In genomic region chr19:5093297-5093858, GRCh38 we compare ENCODE assay signal across 16 cellular contexts.
DNase-seq lines count a peak whose midpoint lies in the region; ATAC-seq and TF ChIP-seq lines count a peak whose summit lies in the region.
"Had no signal": no experiment of that assay in that cellular context is flagged by ENCODE, and none has a peak within 500 bp of the region (broad histone marks: within the 10 kb centered on the region; RNA-seq: fewer than 3 reads in every experiment).

No MANE protein-coding gene starts in this region.

- no peak overlapping the region for H3K4me2 ChIP-seq in H9 (ENCODE audit: insufficient read depth, insufficient read length, low read length)

- no peak overlapping the region for H2BK20ac ChIP-seq in H9 (ENCODE audit: low read depth, low read length, poor library complexity, severe bottlenecking)

- peak overlapping the region; percentile 57 to 86 (median 82); a peak in 4 of 7 replicates for H3K27ac Mint-ChIP-seq in H9

- H2BK120ac ChIP-seq in H9 (ENCODE audit: low read depth, low read length, poor library complexity, severe bottlenecking) = no peak overlapping the region

- H2BK15ac ChIP-seq in H9 (ENCODE audit: low read depth, low read length) = no peak overlapping the region

- H3K36me3 Mint-ChIP-seq in H9 (ENCODE audit: insufficient read depth in 1 of 3, low read depth in 3 of 3) = peaks cover 13 to 29% (median 25%) of the 10 kb centered on the region in 3 experiments

- TF ChIP-seq POLR2A in adrenal gland (IDR thresholded peaks at IDR 0.05) = no peak

- no peaks in the 10 kb centered on the region for H4K20me1 ChIP-seq in H9 (ENCODE audit: control insufficient read depth, insufficient read depth, insufficient read length)

- WGBS in H9 (ENCODE audit: extremely low coverage, insufficient read length, low lambda C conversion rate) = no CpG with 5 or more reads among the region's 29 CpGs
- WGBS in adrenal gland, 4 donors = 54 to 75% (median 64%) methylated on average over 28 to 29 of the region's 29 CpGs

- H3K23me2 ChIP-seq in H9 (ENCODE audit: insufficient read length, low read depth, low read length, poor library complexity, severe bottlenecking) = no peaks in the 10 kb centered on the region

- no peak overlapping the region for H4K5ac ChIP-seq in H9 (ENCODE audit: insufficient read length, low read depth, low read length)

- H3K4me1 ChIP-seq in H9 (ENCODE audit: insufficient read depth, low read length) = no peaks in the 10 kb centered on the region
- peaks cover 18 to 32% of the 10 kb centered on the region in 2 donors for H3K4me1 ChIP-seq in adrenal gland (replicated peaks in 1 of 2)

- H2AFZ ChIP-seq in H9 (ENCODE audit: low read length) = no peak overlapping the region

- H3K9me3 Mint-ChIP-seq in H9 = peaks cover 0 to 2% of the 10 kb centered on the region in 2 experiments; a peak in 2 of 5 replicates

- H3K14ac ChIP-seq in H9 (ENCODE audit: insufficient read depth, low read length) = no peak overlapping the region

- H3K27ac ChIP-seq in H9 (ENCODE audit: insufficient read length, low read depth, low read length) = no peak overlapping the region
- H3K27ac ChIP-seq in adrenal gland = peak overlapping the region in 3 of 5 donors; percentile 2 to 86 (median 52)

- H3K79me1 ChIP-seq in H9 (ENCODE audit: insufficient read depth, low read depth, low read length, poor library complexity, severe bottlenecking) = no peaks in the 10 kb centered on the region

- H3K18ac ChIP-seq in H9 (ENCODE audit: insufficient read length, low read depth, low read length) = peak overlapping the region; percentile 44

- H3K36me3 ChIP-seq in adrenal gland (replicated peaks in 1 of 2) = no peaks in the 10 kb centered on the region

- H3K56ac ChIP-seq in H9 (ENCODE audit: insufficient read length, low read depth, low read length) = no peak overlapping the region

- ATAC-seq in left cardiac atrium (peak; percentile 36 to 42), HG03135 (IDR thresholded peaks at IDR 0.05; ENCODE audit: unreplicated experiment) (no peak), HG03175 (IDR thresholded peaks at IDR 0.05; ENCODE audit: unreplicated experiment) (no peak)
- ATAC-seq: stimulated activated naive CD8-positive, alpha-beta T cell treated with anti-CD3 and anti-CD28 coated beads, Interleukin-15, Interleukin-2, amounts not matched to agents 100 U/mL and 50 U/mL, for 24 hours had no signal

- H3K27me3 ChIP-seq in H9 (ENCODE audit: insufficient read depth, low read length) (no peaks in the 10 kb centered on the region), adrenal gland (no peaks in the 10 kb centered on the region)
- H3K27me3 ChIP-seq: BLaER1 had no signal

- H4K91ac ChIP-seq in H9 (ENCODE audit: insufficient read length, low read depth, low read length) = no peak overlapping the region

- H3T11ph ChIP-seq in H9 (ENCODE audit: low read length) = no peak overlapping the region

- H2AK5ac ChIP-seq in H9 (ENCODE audit: insufficient read length, low read length) = no peak overlapping the region

- H3K27me3 Mint-ChIP-seq in H9 (ENCODE audit: low read depth) = no peaks in the 10 kb centered on the region

- H3K4me3 ChIP-seq in adrenal gland = no peak overlapping the region
- H3K4me3 ChIP-seq: BLaER1, lung had no signal

- no peaks in the 10 kb centered on the region for H3K79me2 ChIP-seq in H9 (ENCODE audit: insufficient read depth, low read length)

- DNase-seq in H9 (no peak), adrenal gland (peak; percentile 51 to 91 (median 57)), left cardiac atrium (peak; percentile 79), retina (peak; percentile 84), RKO (ENCODE audit: low spot score) (no peak)
- DNase-seq in stimulated activated CD4-positive, alpha-beta T cell treated with anti-CD3 and anti-CD28 coated beads, Interleukin-1b, Interleukin-23, amount 100 ng/mL, for 48 hours = no peak
- DNase-seq: activated CD4-positive, alpha-beta T cell treated with anti-CD3 and anti-CD28 coated beads for 48 hours; EL; NCI-H2029; stimulated activated CD4-positive, alpha-beta T cell treated with anti-CD3 and anti-CD28 coated beads, Interleukin-4, amount 100 ng/mL, for 24 hours; stimulated activated naive CD8-positive, alpha-beta T cell treated with anti-CD3 and anti-CD28 coated beads, Interleukin-15, Interleukin-2, amounts not matched to agents 100 U/mL and 50 U/mL, for 24 hours; T-helper 1 cell had no signal

- H3K4me1 Mint-ChIP-seq in H9 = peaks cover 12 to 37% of the 10 kb centered on the region in 2 experiments

- no peak overlapping the region for H4K8ac ChIP-seq in H9 (replicated peaks; ENCODE audit: insufficient read length, low read depth, low read length)

- H3K9ac ChIP-seq in H9 (ENCODE audit: extremely low read depth, insufficient read length, low read length) = no peak overlapping the region
- H3K9ac ChIP-seq: BLaER1 had no signal

- no peak for TF ChIP-seq CTCF in H9 (conservative IDR thresholded peaks at IDR 0.05)
- no peak for TF ChIP-seq CTCF in adrenal gland (IDR thresholded peaks at IDR 0.05)

- H3K23ac ChIP-seq in H9 (ENCODE audit: insufficient read length, low read depth, low read length) = no peak overlapping the region

- H3K4me3 Mint-ChIP-seq in H9 = no peak overlapping the region

- no peak overlapping the region for H3K4ac ChIP-seq in H9 (ENCODE audit: low read depth, low read length)

- H2BK12ac ChIP-seq in H9 (ENCODE audit: insufficient read length, low read depth, low read length) = no peak overlapping the region

- H2BK5ac ChIP-seq in H9 (ENCODE audit: insufficient read length, low read length) = no peak overlapping the region

- no peaks in the 10 kb centered on the region for H3K9me3 ChIP-seq in H9 (ENCODE audit: control insufficient read depth, low read depth, low read length)
- no peaks in the 10 kb centered on the region for H3K9me3 ChIP-seq in adrenal gland (replicated peaks in 1 of 3)

- intact Hi-C loops in adrenal gland (cut with DNase I) = no loop called here
- intact Hi-C loops in left cardiac atrium (cut with DNase I) = no loop called here

Comparison
In these comparisons a context has a peak if more than half of its experiments do, and no peak if none do; other contexts are left out.
1. DNase-seq: peak in adrenal gland (7 of 7), left cardiac atrium (single experiment) and retina (single experiment); none in H9 (single experiment), RKO (single experiment) and stimulated activated CD4-positive, alpha-beta T cell treated with anti-CD3 and anti-CD28 coated beads, Interleukin-1b, Interleukin-23, amount 100 ng/mL, for 48 hours (single experiment).
2. ATAC-seq: peak in left cardiac atrium (2 of 2); none in HG03135 (single experiment) and HG03175 (single experiment).